Comparison of ENCODE assay signal across 7 cellular contexts in genomic region chr14:91367173-91368171, GRCh38. TPM values are rescaled to one million over a fixed set of nuclear protein-coding genes. Genes with fewer than 3 reads are reported as not detected.
A peak's percentile ranks its signal among the peaks of the same experiment; 100 is the strongest.
DNase-seq lines count a peak whose midpoint lies in the region; ATAC-seq and TF ChIP-seq lines count a peak whose summit lies in the region.

No MANE protein-coding gene starts in this region.

- peaks cover 44% of the 10 kb centered on the region for H3K4me1 Mint-ChIP-seq in GM23338
- peaks cover 87% of the 10 kb centered on the region for H3K4me1 Mint-ChIP-seq in activated CD8-positive, alpha-beta T cell treated with anti-CD3 and anti-CD28 coated beads, Interleukin-2, amount 10 ng/mL, durations not matched to agents 7 days and 5 days (ENCODE audit: low read depth)

- H3K79me2 ChIP-seq in GM23338 (replicated peaks; ENCODE audit: insufficient read depth) (peaks cover 85% of the 10 kb centered on the region), Loucy (ENCODE audit: insufficient read depth, low read length) (peaks cover 98% of the 10 kb centered on the region)

- H3K4me3 ChIP-seq in GM23338 (no peak overlapping the region), Loucy (ENCODE audit: low read length, poor library complexity, severe bottlenecking) (no peak overlapping the region), kidney epithelial cell (ENCODE audit: low read depth, low read length) (no peak overlapping the region)

- no peak overlapping the region for H2AFZ ChIP-seq in GM23338
- no peak overlapping the region for H2AFZ ChIP-seq in Loucy (ENCODE audit: low read length)

- no peak overlapping the region for H3K4me3 Mint-ChIP-seq in GM23338
- H3K4me3 Mint-ChIP-seq in activated CD8-positive, alpha-beta T cell treated with anti-CD3 and anti-CD28 coated beads, Interleukin-2, amount 10 ng/mL, durations not matched to agents 7 days and 5 days = peak overlapping the region; percentile 51

- DNase-seq in GM23338 (ENCODE audit: low spot score) = no peak
- DNase-seq in activated CD8-positive, alpha-beta T cell treated with anti-CD3 and anti-CD28 coated beads, Interleukin-2, amount 10 ng/mL, durations not matched to agents 7 days and 5 days = peak; percentile 72
- peak; percentile 95 for DNase-seq in kidney epithelial cell (ENCODE audit: low read depth)
- DNase-seq in posterior vena cava (ENCODE audit: low spot score) = no peak
- DNase-seq in Ammon's horn (ENCODE audit: low spot score) = no peak

- H3K27ac Mint-ChIP-seq in GM23338 = no peak overlapping the region
- H3K27ac Mint-ChIP-seq in activated CD8-positive, alpha-beta T cell treated with anti-CD3 and anti-CD28 coated beads, Interleukin-2, amount 10 ng/mL, durations not matched to agents 7 days and 5 days = peak overlapping the region; percentile 82

- H4K20me1 ChIP-seq in GM23338 (replicated peaks; ENCODE audit: insufficient read depth) (peaks cover 21% of the 10 kb centered on the region), Loucy (ENCODE audit: insufficient read depth, low read length, poor library complexity, severe bottlenecking) (peaks cover 92% of the 10 kb centered on the region)

- H3K36me3 Mint-ChIP-seq in GM23338 (ENCODE audit: low read depth) = no peaks in the 10 kb centered on the region
- peaks cover 29% of the 10 kb centered on the region for H3K36me3 Mint-ChIP-seq in activated CD8-positive, alpha-beta T cell treated with anti-CD3 and anti-CD28 coated beads, Interleukin-2, amount 10 ng/mL, durations not matched to agents 7 days and 5 days (ENCODE audit: low read depth)

- ATAC-seq in GM23338 = peak; percentile 6; the same call in 1 of the 3 replicates
- peak; percentile 83 for ATAC-seq in activated CD8-positive, alpha-beta T cell treated with anti-CD3 and anti-CD28 coated beads, Interleukin-2, amount 10 ng/mL, durations not matched to agents 7 days and 5 days

- POLR2A ChIA-PET in activated CD8-positive, alpha-beta T cell treated with anti-CD3 and anti-CD28 coated beads, Interleukin-2, amount 10 ng/mL, durations not matched to agents 7 days and 5 days (lab: Charles Lee) = interaction anchor here (0.8 to 1.3 kb wide), 4 partner anchors 17 to 50 kb away, joined by 3 to 5 read pairs (median 3); partner anchors contain the start of gene CCDC88C

- CTCF ChIA-PET in activated CD8-positive, alpha-beta T cell treated with anti-CD3 and anti-CD28 coated beads, Interleukin-2, amount 10 ng/mL, durations not matched to agents 7 days and 5 days (lab: Charles Lee) = interaction anchor here (0.8 to 15.3 kb wide), 5 partner anchors 13 to 51 kb away, joined by 3 to 190 read pairs (median 3); no protein-coding TSS in a partner anchor

- no peak overlapping the region for H3K9ac ChIP-seq in Loucy (ENCODE audit: low read depth, low read length, poor library complexity, severe bottlenecking)

- intact Hi-C loops in posterior vena cava (cut with DNase I) = no loop called here

- peak; percentile 43 for TF ChIP-seq POLR2A in GM18526 (IDR thresholded peaks at IDR 0.05; ENCODE audit: extremely low read depth, insufficient read length)

- 0 out of 2 replicates have a peak overlapping the region, but pooled peaks have one; percentile 14 for H3K4me2 ChIP-seq in GM23338
- peak overlapping the region; percentile 24 for H3K4me2 ChIP-seq in Loucy (ENCODE audit: low read depth, low read length, poor library complexity, severe bottlenecking)

- TF ChIP-seq CTCF in GM23338 (conservative IDR thresholded peaks at IDR 0.05; ENCODE audit: low read depth in 2 of 2) (no peak), Loucy (conservative IDR thresholded peaks at IDR 0.05; ENCODE audit: low read length) (no peak), kidney epithelial cell (IDR thresholded peaks at IDR 0.05; ENCODE audit: insufficient read depth, low read length, poor library complexity, severe bottlenecking) (no peak)

- H3K9me2 ChIP-seq in GM23338 (ENCODE audit: insufficient read depth) = no peaks in the 10 kb centered on the region
- no peaks in the 10 kb centered on the region for H3K9me2 ChIP-seq in Loucy (replicated peaks; ENCODE audit: low read depth, low read length)

- H3K27ac ChIP-seq in GM23338 (ENCODE audit: low read depth) = no peak overlapping the region; the same call in 1 of the 2 replicates

- H3K36me3 ChIP-seq in GM23338 (ENCODE audit: insufficient read depth) = no peaks in the 10 kb centered on the region
- no peaks in the 10 kb centered on the region; the same call in 1 of the 2 replicates for H3K36me3 ChIP-seq in Loucy (ENCODE audit: insufficient read depth, low read length)
- no peaks in the 10 kb centered on the region for H3K36me3 ChIP-seq in kidney epithelial cell (ENCODE audit: control insufficient read depth, insufficient read depth, low read length)

- H3K27me3 Mint-ChIP-seq in GM23338 (ENCODE audit: insufficient read depth, low read depth, poor library complexity) = peaks cover 10% of the 10 kb centered on the region
- no peaks in the 10 kb centered on the region for H3K27me3 Mint-ChIP-seq in activated CD8-positive, alpha-beta T cell treated with anti-CD3 and anti-CD28 coated beads, Interleukin-2, amount 10 ng/mL, durations not matched to agents 7 days and 5 days (ENCODE audit: low read depth)

- no peaks in the 10 kb centered on the region for H3F3A ChIP-seq in GM23338 (replicated peaks; ENCODE audit: low read depth)
- H3F3A ChIP-seq in Loucy (ENCODE audit: low read depth) = no peaks in the 10 kb centered on the region

- H3K9me3 ChIP-seq in Loucy (ENCODE audit: insufficient read depth, low read depth, low read length) = no peaks in the 10 kb centered on the region

- H3K27me3 ChIP-seq in GM23338 (ENCODE audit: insufficient read depth) = no peaks in the 10 kb centered on the region
- H3K27me3 ChIP-seq in Loucy (ENCODE audit: insufficient read depth, low read length, poor library complexity, severe bottlenecking) = no peaks in the 10 kb centered on the region
- H3K27me3 ChIP-seq in kidney epithelial cell (ENCODE audit: control insufficient read depth, insufficient read depth, low read length) = no peaks in the 10 kb centered on the region

- H3K4me1 ChIP-seq in GM23338 (ENCODE audit: insufficient read depth) = peaks cover 21% of the 10 kb centered on the region; the same call in 1 of the 2 replicates
- H3K4me1 ChIP-seq in Loucy (ENCODE audit: insufficient read depth, low read length, poor library complexity, severe bottlenecking) = peaks cover 82% of the 10 kb centered on the region

- H3K9me3 Mint-ChIP-seq in GM23338 = no peaks in the 10 kb centered on the region
- no peaks in the 10 kb centered on the region for H3K9me3 Mint-ChIP-seq in activated CD8-positive, alpha-beta T cell treated with anti-CD3 and anti-CD28 coated beads, Interleukin-2, amount 10 ng/mL, durations not matched to agents 7 days and 5 days (ENCODE audit: insufficient read depth)

TF ChIP-seq in GM23338, 12 proteins besides CTCF, POLR2A, EP300 and RAD21:
- TF ChIP-seq POLR2AphosphoS5 (IDR thresholded peaks at IDR 0.05; ENCODE audit: low read depth) = no peak
- TF ChIP-seq EZH2 (IDR thresholded peaks at IDR 0.05; ENCODE audit: low read depth, unreplicated experiment) = no peak
- no peak for TF ChIP-seq EZH2phosphoT487 (IDR thresholded peaks at IDR 0.05; ENCODE audit: unreplicated experiment)
- TF ChIP-seq CREB1 (CRISPR knock-in tag; IDR thresholded peaks at IDR 0.05; ENCODE audit: low read depth) = no peak

RNA-seq across cellular contexts. Expression of gene CCDC88C, which starts 50.1 kb away (rescaled TPM):
- 42.1 and 60.7 TPM in 2 replicates for total RNA-seq in GM23338 (2014; rRNA removed; shearing (Covaris generic))
- 20.8 and 23.6 TPM in 2 replicates for polyA plus RNA-seq in GM23338 (2016; fragmentation: Nextera tagmentation; extraction: Ambion mirVana)
- total RNA-seq in activated CD8-positive, alpha-beta T cell treated with anti-CD3 and anti-CD28 coated beads, Interleukin-2, amount 10 ng/mL, durations not matched to agents 7 days and 5 days = 100 to 1,000 TPM; 147 to 153 TPM
- total RNA-seq in kidney epithelial cell (22.4 and 25.5 TPM in 2 replicates), posterior vena cava (10 to 100 TPM in 1 of 2 donors, 1 to 10 TPM in 1; 7.2 to 14.9 TPM)

Comparison
In these comparisons a context has a peak if more than half of its experiments do, and no peak if none do; other contexts are left out.
1. DNase-seq: peak in activated CD8-positive, alpha-beta T cell treated with anti-CD3 and anti-CD28 coated beads, Interleukin-2, amount 10 ng/mL, durations not matched to agents 7 days and 5 days (single experiment) and kidney epithelial cell (single experiment); none in GM23338 (single experiment), posterior vena cava (single experiment) and Ammon's horn (single experiment).